In the genomic region with DNA sequence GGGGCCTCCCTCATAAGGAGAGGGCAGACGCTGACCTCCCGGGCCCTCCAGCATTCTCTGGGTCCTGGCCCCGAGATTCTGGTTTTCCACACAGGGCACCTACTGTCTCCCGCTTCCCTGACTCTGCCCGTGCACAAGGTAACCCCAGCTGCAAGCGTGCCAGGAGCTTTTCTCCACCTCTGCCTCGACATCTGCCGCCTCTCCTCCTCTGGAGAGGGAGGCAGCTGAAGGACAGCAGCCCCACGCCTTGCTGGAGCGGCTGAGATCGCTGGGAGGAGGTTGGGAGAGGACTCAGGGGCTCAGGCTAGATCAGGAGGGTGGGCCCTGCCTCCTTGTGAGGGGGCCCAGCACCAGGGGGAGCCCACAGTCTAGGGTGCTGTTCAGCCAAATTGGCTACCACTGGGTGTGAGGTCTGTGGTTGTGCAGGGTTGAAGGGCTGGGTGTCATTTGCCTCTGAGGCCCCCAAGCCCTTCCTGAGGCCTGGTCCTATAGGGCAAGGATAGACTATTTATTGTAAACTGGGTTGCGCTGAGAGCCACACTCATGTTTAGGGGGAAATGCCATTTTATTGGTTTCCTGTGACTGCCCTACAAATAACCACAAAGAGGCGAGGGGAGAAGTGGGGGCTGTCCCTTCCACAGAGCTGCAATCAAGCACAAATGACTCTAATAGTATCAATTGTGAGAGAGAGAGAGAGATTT, we compare ENCODE assay signal across 1 cellular context.
TF ChIP-seq lines count a peak whose summit lies in the region.

No MANE protein-coding gene starts in this region.

TF ChIP-seq in IMR-90, 13 proteins besides CTCF, POLR2A, EP300 and RAD21 (continued from another document):
- no peak for TF ChIP-seq FOS (IDR thresholded peaks at IDR 0.05; ENCODE audit: low read depth, low read length)
- TF ChIP-seq SMC3 (IDR thresholded peaks at IDR 0.05; ENCODE audit: low read depth, low read length): no peak
- no peak for TF ChIP-seq MAZ (IDR thresholded peaks at IDR 0.05; ENCODE audit: borderline replicate concordance, low read depth, low read length)
- no peak for TF ChIP-seq RCOR1 (IDR thresholded peaks at IDR 0.05; ENCODE audit: insufficient replicate concordance, low read length)
- TF ChIP-seq RFX5 (IDR thresholded peaks at IDR 0.05; ENCODE audit: low read depth, low read length): no peak
- TF ChIP-seq BHLHE40 (IDR thresholded peaks at IDR 0.05; ENCODE audit: low read depth, low read length): no peak
- TF ChIP-seq, protein P1, sequence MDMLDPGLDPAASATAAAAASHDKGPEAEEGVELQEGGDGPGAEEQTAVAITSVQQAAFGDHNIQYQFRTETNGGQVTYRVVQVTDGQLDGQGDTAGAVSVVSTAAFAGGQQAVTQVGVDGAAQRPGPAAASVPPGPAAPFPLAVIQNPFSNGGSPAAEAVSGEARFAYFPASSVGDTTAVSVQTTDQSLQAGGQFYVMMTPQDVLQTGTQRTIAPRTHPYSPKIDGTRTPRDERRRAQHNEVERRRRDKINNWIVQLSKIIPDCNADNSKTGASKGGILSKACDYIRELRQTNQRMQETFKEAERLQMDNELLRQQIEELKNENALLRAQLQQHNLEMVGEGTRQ (IDR thresholded peaks at IDR 0.05; ENCODE audit: low read depth, low read length): no peak
